ENCODE assay signal across 8 cellular contexts in genomic region chr17:40124279-40125141, GRCh38. TPM values are rescaled to one million over a fixed set of nuclear protein-coding genes. Genes with fewer than 3 reads are reported as not detected.
DNase-seq lines count a peak whose midpoint lies in the region; ATAC-seq, FAIRE-seq and TF ChIP-seq lines count a peak whose summit lies in the region.

No MANE protein-coding gene starts in this region.

- H2BK12ac ChIP-seq in H1 (ENCODE audit: low read depth, low read length): no peak overlapping the region

- peak overlapping the region in 2 of 4 experiments; percentile 5 to 12; a peak in 1 of 7 replicates for H3K9ac ChIP-seq in H1 (replicated peaks in 1 of 4; ENCODE audit: extremely low read depth in 1 of 4, low read depth in 3 of 4, low read length in 3 of 4)

- 0 out of 3 replicates have a peak, but pooled peaks of 1 of the 2 experiments have one; percentile 24 for TF ChIP-seq POLR2A in H1 (IDR thresholded peaks at IDR 0.05; ENCODE audit: control extremely low read depth in 1 of 2, low read depth in 2 of 2, low read length in 2 of 2)

- WGBS in H1 (ENCODE audit: extremely low coverage in 1 of 2, insufficient coverage in 1 of 2, insufficient read length in 1 of 2, insufficient replicate concordance in 2 of 2, low coverage in 1 of 2, low lambda C conversion rate in 2 of 2, missing lambda C conversion rate in 1 of 2), 2 experiments: 20% methylated on average over 9 of the region's 9 CpGs; no CpG with 5 or more reads in 1 of the 2 experiments

- no peak overlapping the region for H4K5ac ChIP-seq in H1 (ENCODE audit: insufficient read length, low read depth, low read length)

- peak overlapping the region; percentile 80 to 91 (median 86) for H3K4me3 ChIP-seq in H1 (ENCODE audit: extremely low read depth in 1 of 4, insufficient read depth in 2 of 4, low read depth in 3 of 4, low read length in 4 of 4)

- no peak for TF ChIP-seq EP300 in H1 (IDR thresholded peaks at IDR 0.05; ENCODE audit: borderline replicate concordance in 1 of 2, low read depth in 2 of 2, low read length in 2 of 2)

- peaks cover 16 to 43% (median 23%) of the 10 kb centered on the region in 4 experiments for H3K36me3 ChIP-seq in H1 (ENCODE audit: control insufficient read depth in 2 of 4, insufficient read depth in 4 of 4, low read length in 3 of 4)

- H2BK5ac ChIP-seq in H1 (ENCODE audit: low read depth, low read length): no peak overlapping the region; the same call in 1 of the 2 replicates

- POLR2A ChIA-PET in H1 (lab: Charles Lee; ENCODE audit: partially characterized antibody): interaction anchor here (0.7 to 16.7 kb wide), 22 partner anchors 9 to 182 kb away, joined by 3 to 399 read pairs (median 8); partner anchors contain the start of genes CASC3, MED24, NR1D1 and PSMD3

- H3K4ac ChIP-seq in H1 (replicated peaks; ENCODE audit: insufficient read length, low read depth, low read length): no peak overlapping the region

- peaks cover 25 to 38% (median 34%) of the 10 kb centered on the region in 3 donors for H3K4me1 Mint-ChIP-seq in naive B cell

- peaks cover 17% of the 10 kb centered on the region; the same call in 1 of the 2 replicates for H3K23me2 ChIP-seq in H1 (ENCODE audit: low read depth, low read length)

- peak overlapping the region; percentile 84 to 90 for H3K4me2 ChIP-seq in H1 (ENCODE audit: insufficient read depth in 1 of 2, low read depth in 2 of 2, low read length in 2 of 2)

- peak overlapping the region in 5 of 6 donors; percentile 3 to 79 (median 31) for H3K27ac Mint-ChIP-seq in naive B cell

- no peak overlapping the region for H2BK20ac ChIP-seq in H1 (ENCODE audit: low read length)

- no peak overlapping the region; the same call in 1 of the 2 replicates for H3K18ac ChIP-seq in H1 (ENCODE audit: extremely low read depth, low read length)

- H3K56ac ChIP-seq in H1 (replicated peaks; ENCODE audit: insufficient read length, low read depth, low read length): peak overlapping the region; percentile 0

- no peak overlapping the region for H2BK120ac ChIP-seq in H1 (replicated peaks; ENCODE audit: low read depth, low read length)

- no peaks in the 10 kb centered on the region for H3K9me3 Mint-ChIP-seq in naive B cell

- TF ChIP-seq RAD21 in H1 (IDR thresholded peaks at IDR 0.05 in 1 of 2, conservative IDR thresholded peaks at IDR 0.05 in 1 of 2; ENCODE audit: low read depth in 2 of 2, low read length in 2 of 2): no peak

- ATAC-seq in naive B cell (ENCODE audit: low read depth in 2 of 2): no peak
- ATAC-seq in HG03565 (IDR thresholded peaks at IDR 0.05; ENCODE audit: unreplicated experiment): no peak
- no peak for ATAC-seq in HG02870 (IDR thresholded peaks at IDR 0.05; ENCODE audit: unreplicated experiment)

- peak; percentile 12 for DNase-seq in NCI-H2227 treated with DMSO at 0.1 percent for 48 hours (lab: John Stamatoyannopoulos, UW)
- no peak for DNase-seq in NCI-H2227 (lab: John Stamatoyannopoulos, UW; ENCODE audit: unreplicated experiment)
- DNase-seq in OCI-M1 (lab: John Stamatoyannopoulos, UW): peak; percentile 38
- DNase-seq in H1 (ENCODE audit: low read depth in 1 of 2, low spot score in 2 of 2): no peak
- DNase-seq in naive B cell: no peak
- no peak for DNase-seq in germinal center (ENCODE audit: low spot score)

- peak overlapping the region; percentile 3 for H3K23ac ChIP-seq in H1 (ENCODE audit: insufficient read length)

- no peak overlapping the region for H2AK5ac ChIP-seq in H1 (ENCODE audit: low read depth, low read length)

- no peak overlapping the region for H3K27ac ChIP-seq in H1 (ENCODE audit: low read depth, low read length)

- no peak overlapping the region for H2AFZ ChIP-seq in H1 (ENCODE audit: low read length)

- no peak overlapping the region for H2BK15ac ChIP-seq in H1 (ENCODE audit: low read length)

- CTCF ChIA-PET in H1 (lab: Charles Lee; ENCODE audit: partially characterized antibody): interaction anchor here (0.6 to 14.0 kb wide), 18 partner anchors 8 to 1165 kb away, joined by 3 to 135 read pairs (median 4); partner anchors contain the start of genes CASC3, RAPGEFL1 and THRA

- no peaks in the 10 kb centered on the region for H3K27me3 Mint-ChIP-seq in naive B cell

- no peak overlapping the region for H4K8ac ChIP-seq in H1 (ENCODE audit: extremely low read depth, insufficient read depth, low read length)

- H3K4me3 Mint-ChIP-seq in naive B cell: peak overlapping the region; percentile 88 to 99 (median 94)

- peaks cover 0 to 4% of the 10 kb centered on the region in 2 donors for H3K36me3 Mint-ChIP-seq in naive B cell

- peaks cover 22 to 68% of the 10 kb centered on the region in 2 experiments for H3K79me2 ChIP-seq in H1 (ENCODE audit: control insufficient read depth in 1 of 2, insufficient read depth in 2 of 2, low read length in 2 of 2)

- H3K79me1 ChIP-seq in H1 (ENCODE audit: low read depth, low read length): peaks cover 16% of the 10 kb centered on the region; the same call in 1 of the 2 replicates

- peaks cover 0 to 3% (median under 1%) of the 10 kb centered on the region in 4 experiments; a peak in 2 of 7 replicates for H3K4me1 ChIP-seq in H1 (replicated peaks in 1 of 4; ENCODE audit: control insufficient read depth in 3 of 4, insufficient read depth in 4 of 4, low read length in 3 of 4)

- no peak for TF ChIP-seq CTCF in H1 (IDR thresholded peaks at IDR 0.05; ENCODE audit: control extremely low read depth in 1 of 3, insufficient read depth in 1 of 3, low read depth in 1 of 3, low read length in 3 of 3)

- peaks cover 4 to 15% of the 10 kb centered on the region in 2 experiments for H4K20me1 ChIP-seq in H1 (replicated peaks in 1 of 2; ENCODE audit: control insufficient read depth in 1 of 2, insufficient read depth in 2 of 2, low read length in 2 of 2)

- H4K91ac ChIP-seq in H1 (replicated peaks; ENCODE audit: insufficient read length, low read length): no peak overlapping the region

- FAIRE-seq in H1 (lab: Jason Lieb, UNC): no peak

- no peaks in the 10 kb centered on the region for H3K9me3 ChIP-seq in H1 (ENCODE audit: insufficient read depth in 2 of 2, low read depth in 1 of 2, low read length in 1 of 2)

- H3K14ac ChIP-seq in H1 (ENCODE audit: insufficient read length): peak overlapping the region; percentile 14

- no peaks in the 10 kb centered on the region; a peak in 1 of 7 replicates for H3K27me3 ChIP-seq in H1 (replicated peaks in 1 of 4; ENCODE audit: control insufficient read depth in 3 of 4, extremely low read depth in 1 of 4, insufficient read depth in 3 of 4, low read length in 3 of 4)

TF ChIP-seq in H1, 55 proteins besides CTCF, POLR2A, EP300 and RAD21 (continues in another document):
- TF ChIP-seq EZH2 (IDR thresholded peaks at IDR 0.05; ENCODE audit: low read depth, low read length, severe bottlenecking): no peak
- no peak for TF ChIP-seq HDAC2 (IDR thresholded peaks at IDR 0.05; ENCODE audit: borderline replicate concordance in 1 of 2, low read depth in 2 of 2, low read length in 2 of 2)
- no peak for TF ChIP-seq SIRT6 (IDR thresholded peaks at IDR 0.05; ENCODE audit: low read length)
- TF ChIP-seq TEAD4 (IDR thresholded peaks at IDR 0.05; ENCODE audit: low read depth, low read length): no peak

RNA-seq across cellular contexts. Expression of gene MSL1, which starts 2.7 kb away (rescaled TPM):
- total RNA-seq in H1 (2021; fragmentation: NEBNext Ultra II Directional; extraction: Animal tissue kit (Norgen Biotek cat#: 25700)): 66.5 and 69.2 TPM in 2 replicates
- polyA plus RNA-seq in H1 (2011; rRNA removed) (18.2 and 24.1 TPM in 2 replicates), naive B cell (ENCODE audit: low read depth in 6 of 6) (10 to 100 TPM in 2 of 6 donors, 1 to 10 TPM in 4; 7.7 to 13.1 (median 9.2) TPM)
- 39.2 TPM for polyA plus RNA-seq in H1 (2011; cell fraction: cytosol; rRNA removed)
- polyA plus RNA-seq in H1 (2011; cell fraction: nucleus; rRNA removed): 50.9 TPM
- polyA plus RNA-seq in H1 (2012, experiment 1 of 2): 47.3 to 75.1 TPM (median 51.3 TPM) in 4 replicates
- 24.4 TPM for polyA plus RNA-seq in H1 (2012, experiment 2 of 2)
- 59.8 TPM for polyA plus RNA-seq in H1 (2013, experiment 1 of 2)
- 53.4 TPM for polyA plus RNA-seq in H1 (2013, experiment 2 of 2)
- polyA minus RNA-seq in H1 (2011; rRNA and poly(A)+ RNA removed): 35.9 and 42.1 TPM in 2 replicates
- 35.1 TPM for polyA minus RNA-seq in H1 (2011; cell fraction: cytosol; rRNA and poly(A)+ RNA removed)
- 36.6 TPM for polyA minus RNA-seq in H1 (2011; cell fraction: nucleus; rRNA and poly(A)+ RNA removed)

RNA-seq across cellular contexts. Expression of gene CASC3, which starts 15.8 kb away (rescaled TPM):
- 114 and 116 TPM in 2 replicates for total RNA-seq in H1 (2021; fragmentation: NEBNext Ultra II Directional; extraction: Animal tissue kit (Norgen Biotek cat#: 25700))
- polyA plus RNA-seq in H1 (2011; rRNA removed) (80.2 and 85.7 TPM in 2 replicates), naive B cell (ENCODE audit: low read depth in 6 of 6) (10 to 100 TPM; 31.8 to 60.5 (median 44.5) TPM)
- 63.6 TPM for polyA plus RNA-seq in H1 (2011; cell fraction: cytosol; rRNA removed)
- polyA plus RNA-seq in H1 (2011; cell fraction: nucleus; rRNA removed): 136 TPM
- polyA plus RNA-seq in H1 (2012, experiment 1 of 2): 79.5 to 94.5 TPM (median 87.8 TPM) in 4 replicates
- polyA plus RNA-seq in H1 (2012, experiment 2 of 2): 49.9 TPM
- 60.2 TPM for polyA plus RNA-seq in H1 (2013, experiment 1 of 2)
- 58.7 TPM for polyA plus RNA-seq in H1 (2013, experiment 2 of 2)
- 76.1 and 78.3 TPM in 2 replicates for polyA minus RNA-seq in H1 (2011; rRNA and poly(A)+ RNA removed)
- polyA minus RNA-seq in H1 (2011; cell fraction: cytosol; rRNA and poly(A)+ RNA removed): 36.5 TPM
- 81.4 TPM for polyA minus RNA-seq in H1 (2011; cell fraction: nucleus; rRNA and poly(A)+ RNA removed)

RNA-seq across cellular contexts. Expression of gene NR1D1, which starts 24.1 kb away (rescaled TPM):
- total RNA-seq in H1 (2021; fragmentation: NEBNext Ultra II Directional; extraction: Animal tissue kit (Norgen Biotek cat#: 25700)): 4.3 and 4.6 TPM in 2 replicates
- polyA plus RNA-seq in H1 (2011; rRNA removed) (1.5 and 3.4 TPM in 2 replicates), naive B cell (ENCODE audit: low read depth in 6 of 6) (1 to 10 TPM in 5 of 6 donors, not detected in 1; 1.1 to 2.9 (median 2.1) TPM)
- 0.79 TPM for polyA plus RNA-seq in H1 (2011; cell fraction: cytosol; rRNA removed)
- 4.7 TPM for polyA plus RNA-seq in H1 (2011; cell fraction: nucleus; rRNA removed)
- 5.4 to 7.1 TPM (median 6.1 TPM) in 4 replicates for polyA plus RNA-seq in H1 (2012, experiment 1 of 2)
- 6.5 TPM for polyA plus RNA-seq in H1 (2012, experiment 2 of 2)
- 3.1 TPM for polyA plus RNA-seq in H1 (2013, experiment 1 of 2)
- polyA plus RNA-seq in H1 (2013, experiment 2 of 2): 3.0 TPM
- 1.4 and 2.9 TPM in 2 replicates for polyA minus RNA-seq in H1 (2011; rRNA and poly(A)+ RNA removed)
- polyA minus RNA-seq in H1 (2011; cell fraction: cytosol; rRNA and poly(A)+ RNA removed): 2.5 TPM
- polyA minus RNA-seq in H1 (2011; cell fraction: nucleus; rRNA and poly(A)+ RNA removed): 2.7 TPM

RNA-seq across cellular contexts. Expression of gene RAPGEFL1, which starts 52.8 kb away (rescaled TPM):
- total RNA-seq in H1 (2021; fragmentation: NEBNext Ultra II Directional; extraction: Animal tissue kit (Norgen Biotek cat#: 25700)): 18.1 and 20.2 TPM in 2 replicates
- polyA plus RNA-seq in H1 (2011; rRNA removed) (20.0 and 25.0 TPM in 2 replicates), naive B cell (ENCODE audit: low read depth in 6 of 6) (under 1 TPM in 4 of 6 donors, not detected in 2; 0.10 to 0.56 (median 0.43) TPM)
- polyA plus RNA-seq in H1 (2011; cell fraction: cytosol; rRNA removed): 18.6 TPM
- polyA plus RNA-seq in H1 (2011; cell fraction: nucleus; rRNA removed): 80.0 TPM
- 19.0 to 23.2 TPM (median 20.9 TPM) in 4 replicates for polyA plus RNA-seq in H1 (2012, experiment 1 of 2)
- 16.1 TPM for polyA plus RNA-seq in H1 (2012, experiment 2 of 2)
- polyA plus RNA-seq in H1 (2013, experiment 1 of 2): 9.5 TPM
- polyA plus RNA-seq in H1 (2013, experiment 2 of 2): 8.0 TPM
- 14.1 and 20.0 TPM in 2 replicates for polyA minus RNA-seq in H1 (2011; rRNA and poly(A)+ RNA removed)
- 12.9 TPM for polyA minus RNA-seq in H1 (2011; cell fraction: cytosol; rRNA and poly(A)+ RNA removed)
- polyA minus RNA-seq in H1 (2011; cell fraction: nucleus; rRNA and poly(A)+ RNA removed): 27.9 TPM

Comparison
In these comparisons a context has a peak if more than half of its experiments do, and no peak if none do; other contexts are left out.
1. DNase-seq: peak in NCI-H2227 treated with DMSO at 0.1 percent for 48 hours (single experiment) and OCI-M1 (single experiment); none in NCI-H2227 (single experiment), H1 (0 of 2), naive B cell (single experiment) and germinal center (single experiment).